28 cellular contexts compared by ENCODE assay signal in the genomic region with DNA sequence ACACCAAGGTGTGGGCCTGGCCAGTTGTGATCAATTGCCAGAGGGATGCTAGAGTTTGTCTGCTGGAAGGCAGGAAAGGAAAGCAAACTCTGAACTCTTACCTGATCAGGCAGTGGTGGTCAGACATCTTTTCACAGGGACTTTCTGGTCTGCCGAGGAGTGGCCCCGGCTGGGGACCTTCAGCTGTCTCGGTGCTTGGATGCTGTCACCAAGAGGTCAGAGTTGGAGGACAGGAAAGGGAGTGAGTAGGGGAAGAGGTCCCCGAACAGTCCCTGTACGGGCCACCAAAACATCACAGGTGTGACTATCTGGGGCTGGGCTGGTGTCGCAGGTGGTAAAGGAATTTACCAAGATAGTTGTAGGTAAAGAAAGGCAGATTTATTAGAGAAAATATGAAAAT.
"Had no signal": no experiment of that assay in that cellular context is flagged by ENCODE, and none has a peak within 500 bp of the region (broad histone marks: within the 10 kb centered on the region; RNA-seq: fewer than 3 reads in every experiment).

No MANE protein-coding gene starts in this region.

- H3K27ac ChIP-seq: Peyer's patch, SJSA1 had no signal

- H3K36me3 ChIP-seq: Peyer's patch, SJSA1 had no signal

- DNase-seq: Kasumi-1, NCI-H1048, NCI-H1092 treated with DMSO at 0.1 percent for 48 hours, NCI-H1105 treated with DMSO at 0.1 percent for 48 hours, NCI-H1417 treated with DMSO at 0.1 percent for 48 hours, NCI-H1436 treated with DMSO at 0.1 percent for 48 hours, NCI-H1694 treated with DMSO at 0.1 percent for 48 hours, NCI-H187 treated with DMSO at 0.1 percent for 48 hours, NCI-H2029, NCI-H2081, NCI-H2171 treated with DMSO at 0.1 percent for 48 hours, NCI-H2227 treated with DMSO at 0.1 percent for 48 hours, NCI-H345, NCI-H446, NCI-H510A treated with DMSO at 0.1 percent for 48 hours, NCI-H524 treated with DMSO at 0.1 percent for 48 hours, NCI-H69, NCI-H748 treated with DMSO at 0.1 percent for 48 hours, NCI-H82, Peyer's patch, Right ventricle myocardium superior, RPMI8226, SHP77 treated with DMSO at 0.1 percent for 48 hours, SK-N-SH, SW 1271, T-helper 1 cell had no signal

- H3K9me3 ChIP-seq: Peyer's patch, SJSA1, SK-N-SH had no signal

- H3K4me3 ChIP-seq: Peyer's patch, SJSA1 had no signal

- H3K27ac Mint-ChIP-seq: T-helper 1 cell treated with Interleukin-12 subunit alpha and Interleukin-12 subunit beta and Interleukin-4 antibody, amounts not matched to agents 30 μg/mL and 1 μg/mL, for 36 hours had no signal

- H3K4me1 ChIP-seq: Peyer's patch, SJSA1 had no signal

- H3K4me2 ChIP-seq: SK-N-SH had no signal

- H3K4me3 Mint-ChIP-seq: T-helper 1 cell treated with Interleukin-12 subunit alpha and Interleukin-12 subunit beta and Interleukin-4 antibody, amounts not matched to agents 30 μg/mL and 1 μg/mL, for 36 hours had no signal

- H3K9me3 Mint-ChIP-seq: T-helper 1 cell treated with Interleukin-12 subunit alpha and Interleukin-12 subunit beta and Interleukin-4 antibody, amounts not matched to agents 30 μg/mL and 1 μg/mL, for 36 hours had no signal

- H3K27me3 ChIP-seq: Peyer's patch had no signal

- H3K9ac ChIP-seq: SK-N-SH had no signal
